Comparison of ENCODE assay signal across 7 cellular contexts in genomic region chr21:43809853-43810504, GRCh38.
"Had no signal": no experiment of that assay in that cellular context is flagged by ENCODE, and none has a peak within 500 bp of the region (broad histone marks: within the 10 kb centered on the region; RNA-seq: fewer than 3 reads in every experiment).

No MANE protein-coding gene starts in this region.

- H3K4me2 ChIP-seq: smooth muscle cell had no signal

- H3K4me3 ChIP-seq: adrenal gland, smooth muscle cell, tibial artery had no signal

- H3K27me3 ChIP-seq: adrenal gland, gastrocnemius medialis, heart right ventricle had no signal

- H3K36me3 ChIP-seq: adrenal gland, gastrocnemius medialis, heart right ventricle, neutrophil had no signal

- H3K9me3 ChIP-seq: adrenal gland, gastrocnemius medialis, heart right ventricle, neutrophil, tibial artery had no signal

- H3K27ac ChIP-seq: adrenal gland, coronary artery, gastrocnemius medialis, heart right ventricle, neutrophil, tibial artery had no signal
